ENCODE assay signal across 26 cellular contexts in the genomic region with DNA sequence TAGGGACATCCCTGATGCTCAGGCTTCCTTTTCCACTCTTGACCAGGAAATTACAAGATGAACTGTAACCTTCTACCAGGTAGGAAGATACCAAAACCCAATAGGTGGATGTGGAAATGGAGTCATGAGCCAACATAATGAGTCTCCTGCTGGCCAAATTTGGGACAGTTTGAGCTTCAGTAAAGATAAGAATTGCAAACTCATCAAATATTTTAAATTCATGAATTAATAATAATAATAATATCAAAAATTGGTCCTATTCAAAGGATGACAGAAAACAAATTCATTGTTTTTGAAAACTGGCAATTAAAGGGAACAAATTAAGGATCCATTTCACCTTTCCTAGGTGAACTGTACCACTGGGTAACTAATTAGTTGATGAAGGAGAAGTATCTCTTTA.
DNase-seq lines count a peak whose midpoint lies in the region; ATAC-seq, FAIRE-seq and TF ChIP-seq lines count a peak whose summit lies in the region.
"Had no signal": no experiment of that assay in that cellular context is flagged by ENCODE, and none has a peak within 500 bp of the region (broad histone marks: within the 10 kb centered on the region; RNA-seq: fewer than 3 reads in every experiment).

No MANE protein-coding gene starts in this region.

- no peaks in the 10 kb centered on the region for H3K36me3 Mint-ChIP-seq in endothelial cell (ENCODE audit: low read depth, unreplicated experiment)
- H3K36me3 Mint-ChIP-seq: CD14-positive monocyte; CD4-positive, alpha-beta memory T cell; CD4-positive, CD25-positive, alpha-beta regulatory T cell; CD8-positive, alpha-beta memory T cell had no signal

- H3K4me2 ChIP-seq in HepG2 (ENCODE audit: low read depth, low read length), result no peak overlapping the region
- H3K4me2 ChIP-seq: BLaER1 had no signal

- H3K4me1 ChIP-seq in HepG2 (ENCODE audit: insufficient read depth, low read length), result no peaks in the 10 kb centered on the region
- H3K4me1 ChIP-seq in right lobe of liver, result no peaks in the 10 kb centered on the region
- H3K4me1 ChIP-seq: BE2C, BLaER1 had no signal

- H2AFZ ChIP-seq in HepG2 (ENCODE audit: low read length), result no peak overlapping the region

- H3K36me3 ChIP-seq in HepG2 (replicated peaks in 1 of 2; ENCODE audit: control insufficient read depth in 1 of 2, insufficient read depth in 2 of 2, low read length in 2 of 2) (no peaks in the 10 kb centered on the region), right lobe of liver (no peaks in the 10 kb centered on the region)
- H3K36me3 ChIP-seq: BE2C, BLaER1 had no signal

- H3K4me3 ChIP-seq in HepG2 (replicated peaks in 1 of 3; ENCODE audit: insufficient read depth in 1 of 3, low read depth in 2 of 3, low read length in 3 of 3) (no peak overlapping the region), right lobe of liver (no peak overlapping the region), LNCaP clone FGC (ENCODE audit: low read depth, low read length) (no peak overlapping the region)
- H3K4me3 ChIP-seq: BLaER1 had no signal

- H3K9ac ChIP-seq in HepG2 (ENCODE audit: insufficient read depth, low read depth, low read length), result no peak overlapping the region
- H3K9ac ChIP-seq: BLaER1 had no signal

- no peaks in the 10 kb centered on the region for H3K4me1 Mint-ChIP-seq in endothelial cell (ENCODE audit: unreplicated experiment)
- H3K4me1 Mint-ChIP-seq: CD14-positive monocyte; CD4-positive, alpha-beta memory T cell; CD4-positive, CD25-positive, alpha-beta regulatory T cell; CD8-positive, alpha-beta memory T cell had no signal

- POLR2A ChIA-PET in HepG2 (lab: Yijun Ruan, JAX), result no interaction called here

- H3K9me3 ChIP-seq in HepG2 (ENCODE audit: low read length), result no peaks in the 10 kb centered on the region
- H3K9me3 ChIP-seq in right lobe of liver, result no peaks in the 10 kb centered on the region
- H3K9me3 ChIP-seq: BE2C, BLaER1 had no signal

- CTCF ChIA-PET in HepG2 (lab: Yijun Ruan, JAX; ENCODE audit: low intra/inter-chr PET ratio, low total read pairs), result no interaction called here

- DNase-seq in HepG2 (ENCODE audit: low spot score) (no peak), right lobe of liver (no peak), LNCaP clone FGC (ENCODE audit: low read depth) (peak; percentile 34), endothelial cell (ENCODE audit: low spot score) (no peak), frontal cortex (ENCODE audit: low spot score in 2 of 2) (no peak), Right ventricle myocardium inferior (ENCODE audit: missing footprints) (no peak), NCI-H1436 treated with DMSO at 0.1 percent for 48 hours (lab: John Stamatoyannopoulos, UW) (no peak)
- DNase-seq: ACHN; BE2C; C1 segment of cervical spinal cord; CD4-positive, alpha-beta memory T cell; CD4-positive, CD25-positive, alpha-beta regulatory T cell; CD8-positive, alpha-beta memory T cell; COR-L47; DMS 273 treated with DMSO at 0.1 percent for 48 hours; DMS153; DMS53; DMS79; DND-41; GF-D8 had no signal

- H3K79me2 ChIP-seq in HepG2 (ENCODE audit: insufficient read depth, low read length), result no peaks in the 10 kb centered on the region

- no peaks in the 10 kb centered on the region for H3K9me3 Mint-ChIP-seq in endothelial cell (ENCODE audit: unreplicated experiment)

- no peaks in the 10 kb centered on the region for H3K27me3 Mint-ChIP-seq in endothelial cell (ENCODE audit: unreplicated experiment)
- H3K27me3 Mint-ChIP-seq: CD4-positive, CD25-positive, alpha-beta regulatory T cell had no signal

- no peak overlapping the region for H3K4me3 Mint-ChIP-seq in endothelial cell (ENCODE audit: unreplicated experiment)
- H3K4me3 Mint-ChIP-seq: CD14-positive monocyte; CD4-positive, alpha-beta memory T cell; CD4-positive, CD25-positive, alpha-beta regulatory T cell; CD8-positive, alpha-beta memory T cell had no signal

- no TSS peak for BruUV-seq in HepG2 (replicated peaks; lab: Mats Ljungman, UMichigan)

- TF ChIP-seq CTCF in HepG2 (CRISPR knock-in tag; IDR thresholded peaks at IDR 0.05), result no peak
- TF ChIP-seq CTCF in right lobe of liver (IDR thresholded peaks at IDR 0.05), result no peak
- no peak for TF ChIP-seq CTCF in LNCaP clone FGC (IDR thresholded peaks at IDR 0.05; ENCODE audit: control insufficient read depth, extremely low read depth, insufficient read depth)
- peak; percentile 35 for TF ChIP-seq CTCF in endothelial cell (IDR thresholded peaks at IDR 0.05; ENCODE audit: unreplicated experiment)

- in situ Hi-C loops in HepG2 (cut with HindIII; ENCODE audit: extremely low pct_ligation_motif_present, low pct_unique_long_range_greater_than_20kb), result no loop called here

- intact Hi-C loops in HepG2 (cut with micrococcal nuclease; ENCODE audit: unreplicated experiment) (no loop called here), right lobe of liver (cut with DNase I) (no loop called here), Right ventricle myocardium inferior (cut with DNase I) (no loop called here)

- H3K27ac ChIP-seq in HepG2 (ENCODE audit: extremely low read length, insufficient read depth, low read length) (no peak overlapping the region), right lobe of liver (no peak overlapping the region)
- H3K27ac ChIP-seq: 22Rv1, BLaER1 had no signal

- TF ChIP-seq RAD21 in HepG2 (CRISPR knock-in tag; IDR thresholded peaks at IDR 0.05), result no peak

- H3K27ac Mint-ChIP-seq in endothelial cell (ENCODE audit: unreplicated experiment), result no peak overlapping the region
- H3K27ac Mint-ChIP-seq: CD14-positive monocyte; CD4-positive, alpha-beta memory T cell; CD4-positive, CD25-positive, alpha-beta regulatory T cell; CD8-positive, alpha-beta memory T cell had no signal

- H3K27me3 ChIP-seq in HepG2 (ENCODE audit: control insufficient read depth in 1 of 2, insufficient read depth in 2 of 2, low read length in 2 of 2) (no peaks in the 10 kb centered on the region), right lobe of liver (no peaks in the 10 kb centered on the region)
- H3K27me3 ChIP-seq: BE2C, BLaER1 had no signal

- FAIRE-seq in HepG2 (lab: Jason Lieb, UNC) (no peak), frontal cortex (lab: Jason Lieb, UNC) (no peak)
- FAIRE-seq: G401.6, GM12891, GM19239 had no signal

- no peak for TF ChIP-seq EP300 in HepG2 (IDR thresholded peaks at IDR 0.05; ENCODE audit: low read depth in 2 of 2, low read length in 2 of 2)
- no peak for TF ChIP-seq EP300 in HepG2 (CRISPR knock-in tag; IDR thresholded peaks at IDR 0.05; ENCODE audit: borderline replicate concordance)

- ATAC-seq in HepG2 (no peak), right lobe of liver (no peak), Right ventricle myocardium inferior (no peak)

- H4K20me1 ChIP-seq in HepG2 (ENCODE audit: insufficient read depth, low read length), result no peaks in the 10 kb centered on the region
- H4K20me1 ChIP-seq: BLaER1 had no signal

- TF ChIP-seq POLR2A in HepG2 (IDR thresholded peaks at IDR 0.05; ENCODE audit: insufficient read depth in 1 of 2, low read depth in 2 of 2, low read length in 2 of 2), result no peak
- no peak for TF ChIP-seq POLR2A in right lobe of liver (IDR thresholded peaks at IDR 0.05)

TF ChIP-seq in HepG2, 621 proteins besides CTCF, POLR2A, EP300 and RAD21 (continues in another document):
- no peak for TF ChIP-seq SAFB2 (CRISPR knock-in tag; IDR thresholded peaks at IDR 0.05; ENCODE audit: borderline replicate concordance, low read depth)
- TF ChIP-seq LBX2 (CRISPR knock-in tag; IDR thresholded peaks at IDR 0.05; ENCODE audit: borderline replicate concordance), result no peak
- no peak for TF ChIP-seq HNF4G (IDR thresholded peaks at IDR 0.05; ENCODE audit: borderline replicate concordance, low read depth, low read length)
- TF ChIP-seq HNF4G (CRISPR knock-in tag; IDR thresholded peaks at IDR 0.05; ENCODE audit: borderline replicate concordance, low read depth), result no peak
- no peak for TF ChIP-seq NR2F6 (IDR thresholded peaks at IDR 0.05)
- TF ChIP-seq NR2F6 (CRISPR knock-in tag; IDR thresholded peaks at IDR 0.05), result no peak
- peak; percentile 72 to 88; a peak in 3 of 4 replicates for TF ChIP-seq MAFK (conservative IDR thresholded peaks at IDR 0.05 in 1 of 2, IDR thresholded peaks at IDR 0.05 in 1 of 2; ENCODE audit: low read length in 2 of 2)
- no peak for TF ChIP-seq ZKSCAN8 (CRISPR knock-in tag; IDR thresholded peaks at IDR 0.05; ENCODE audit: borderline replicate concordance)
- peak; percentile 72 for TF ChIP-seq MAFF (IDR thresholded peaks at IDR 0.05; ENCODE audit: low read depth, low read length)
- no peak for TF ChIP-seq HBP1 (CRISPR knock-in tag; IDR thresholded peaks at IDR 0.05; ENCODE audit: low read depth)
- no peak for TF ChIP-seq TAF1 (CRISPR knock-in tag; IDR thresholded peaks at IDR 0.05)
- TF ChIP-seq ZNF30 (CRISPR knock-in tag; IDR thresholded peaks at IDR 0.05), result no peak
- TF ChIP-seq HDAC1 (CRISPR knock-in tag; IDR thresholded peaks at IDR 0.05), result no peak
- no peak for TF ChIP-seq POGK (CRISPR knock-in tag; conservative IDR thresholded peaks at IDR 0.05)
- TF ChIP-seq ZFP37 (CRISPR knock-in tag; IDR thresholded peaks at IDR 0.05; ENCODE audit: borderline replicate concordance), result no peak
